Comparison of ENCODE assay signal across 13 cellular contexts in the genomic region with DNA sequence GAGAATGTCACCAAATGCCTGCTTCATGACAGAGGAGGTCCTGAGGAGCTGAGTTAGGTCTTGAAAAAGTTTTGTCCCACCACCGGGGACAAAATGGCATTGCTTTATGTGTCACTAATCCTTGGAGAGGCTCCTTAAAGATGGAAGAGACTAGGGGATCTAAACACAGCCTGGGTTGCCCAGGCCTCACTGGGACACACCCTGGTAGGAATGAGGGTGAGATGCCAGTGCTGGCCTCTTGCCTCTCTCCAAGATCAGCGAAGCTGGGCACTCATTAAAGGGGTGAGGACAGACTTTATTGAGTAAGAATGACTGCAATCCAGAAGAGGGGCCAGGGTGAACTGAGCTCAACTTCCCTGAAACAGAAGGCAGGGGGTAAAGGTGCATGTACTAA. TPM values are rescaled to one million over a fixed set of nuclear protein-coding genes. Genes with fewer than 3 reads are reported as not detected.
DNase-seq lines count a peak whose midpoint lies in the region; ATAC-seq, FAIRE-seq and TF ChIP-seq lines count a peak whose summit lies in the region.
"Had no signal": no experiment of that assay in that cellular context is flagged by ENCODE, and none has a peak within 500 bp of the region (broad histone marks: within the 10 kb centered on the region; RNA-seq: fewer than 3 reads in every experiment).

No MANE protein-coding gene starts in this region.

- H3K27me3 ChIP-seq in OCI-LY1 (ENCODE audit: insufficient read depth, low read length): no peaks in the 10 kb centered on the region

- H2AFZ ChIP-seq in OCI-LY1 (ENCODE audit: low read length): no peak overlapping the region

- ATAC-seq in stimulated activated memory B cell treated with anti-CD40 and anti-IgM and Interleukin-4, amounts not matched to agents 10 μg/mL and 1 μg/mL and 100 μg/mL, for 72 hours: no peak

- H3K27ac ChIP-seq in OCI-LY1 (ENCODE audit: low read depth, low read length, poor library complexity, severe bottlenecking) (peak overlapping the region; percentile 100), kidney (ENCODE audit: low read depth in 2 of 2, low read length in 2 of 2) (no peak overlapping the region)

- H3K9ac ChIP-seq in OCI-LY1 (ENCODE audit: low read length) (peak overlapping the region; percentile 83; the same call in 1 of the 2 replicates), kidney (ENCODE audit: low read length in 2 of 2) (no peak overlapping the region)

- no peak for FAIRE-seq in kidney (lab: Jason Lieb, UNC)
- FAIRE-seq: H1 had no signal

- H3K4me3 ChIP-seq in OCI-LY1 (ENCODE audit: low read depth, low read length, poor library complexity, severe bottlenecking) (no peak overlapping the region), kidney (ENCODE audit: low read length in 2 of 2) (no peak overlapping the region)

- H3K4me1 Mint-ChIP-seq in activated CD4-positive, alpha-beta T cell treated with anti-CD3 and anti-CD28 coated beads, Interleukin-2, amount 10 ng/mL, durations not matched to agents 7 days and 5 days: peaks cover 87% of the 10 kb centered on the region
- peaks cover 72% of the 10 kb centered on the region for H3K4me1 Mint-ChIP-seq in stimulated activated memory B cell treated with anti-CD40 and anti-IgM and Interleukin-4, amounts not matched to agents 10 μg/mL and 1 μg/mL and 100 μg/mL, for 72 hours
- H3K4me1 Mint-ChIP-seq in HFFc6 (ENCODE audit: low read depth): no peaks in the 10 kb centered on the region

- H3K9me3 Mint-ChIP-seq in activated CD4-positive, alpha-beta T cell treated with anti-CD3 and anti-CD28 coated beads, Interleukin-2, amount 10 ng/mL, durations not matched to agents 7 days and 5 days: no peaks in the 10 kb centered on the region
- no peaks in the 10 kb centered on the region for H3K9me3 Mint-ChIP-seq in stimulated activated memory B cell treated with anti-CD40 and anti-IgM and Interleukin-4, amounts not matched to agents 10 μg/mL and 1 μg/mL and 100 μg/mL, for 72 hours
- no peaks in the 10 kb centered on the region for H3K9me3 Mint-ChIP-seq in HFFc6

- no peaks in the 10 kb centered on the region for H3K9me2 ChIP-seq in OCI-LY1 (ENCODE audit: low read depth, low read length)

- H3K9me3 ChIP-seq in OCI-LY1 (ENCODE audit: low read length): no peaks in the 10 kb centered on the region
- H3K9me3 ChIP-seq in kidney (ENCODE audit: control insufficient read depth in 1 of 2, low read length in 2 of 2): no peaks in the 10 kb centered on the region

- H3K4me2 ChIP-seq in OCI-LY1 (ENCODE audit: low read length): peak overlapping the region; percentile 60; the same call in 1 of the 2 replicates

- CTCF ChIA-PET in activated CD4-positive, alpha-beta T cell treated with anti-CD3 and anti-CD28 coated beads, Interleukin-2, amount 10 ng/mL, durations not matched to agents 7 days and 5 days (lab: Charles Lee): interaction anchor here (0.9 to 10.0 kb wide), 5 partner anchors 10 to 79 kb away, joined by 3 to 49 read pairs (median 3); no protein-coding TSS in a partner anchor

- H3K36me3 Mint-ChIP-seq in activated CD4-positive, alpha-beta T cell treated with anti-CD3 and anti-CD28 coated beads, Interleukin-2, amount 10 ng/mL, durations not matched to agents 7 days and 5 days (ENCODE audit: low read depth): peaks cover 11% of the 10 kb centered on the region
- H3K36me3 Mint-ChIP-seq in stimulated activated memory B cell treated with anti-CD40 and anti-IgM and Interleukin-4, amounts not matched to agents 10 μg/mL and 1 μg/mL and 100 μg/mL, for 72 hours: no peaks in the 10 kb centered on the region
- H3K36me3 Mint-ChIP-seq in HFFc6 (ENCODE audit: low read depth): no peaks in the 10 kb centered on the region

- POLR2A ChIA-PET in activated CD4-positive, alpha-beta T cell treated with anti-CD3 and anti-CD28 coated beads, Interleukin-2, amount 10 ng/mL, durations not matched to agents 7 days and 5 days (lab: Charles Lee): no interaction called here

- H3K79me2 ChIP-seq in OCI-LY1 (ENCODE audit: insufficient read depth, low read length): no peaks in the 10 kb centered on the region

- H3K4me3 Mint-ChIP-seq in activated CD4-positive, alpha-beta T cell treated with anti-CD3 and anti-CD28 coated beads, Interleukin-2, amount 10 ng/mL, durations not matched to agents 7 days and 5 days: no peak overlapping the region
- H3K4me3 Mint-ChIP-seq in stimulated activated memory B cell treated with anti-CD40 and anti-IgM and Interleukin-4, amounts not matched to agents 10 μg/mL and 1 μg/mL and 100 μg/mL, for 72 hours: no peak overlapping the region
- no peak overlapping the region for H3K4me3 Mint-ChIP-seq in HFFc6

- no peak for TF ChIP-seq CTCF in OCI-LY1 (IDR thresholded peaks at IDR 0.05; ENCODE audit: low read length)
- no peak for TF ChIP-seq CTCF in kidney (IDR thresholded peaks at IDR 0.05; ENCODE audit: borderline replicate concordance, extremely low read depth, insufficient read depth)
- TF ChIP-seq CTCF in HFFc6 (IDR thresholded peaks at IDR 0.05): no peak

- no peaks in the 10 kb centered on the region for H3K36me3 ChIP-seq in OCI-LY1 (ENCODE audit: insufficient read depth, low read length)
- H3K36me3 ChIP-seq in kidney (ENCODE audit: control insufficient read depth in 1 of 2, insufficient read depth in 2 of 2, low read length in 2 of 2): no peaks in the 10 kb centered on the region

- H4K20me1 ChIP-seq in OCI-LY1 (ENCODE audit: insufficient read depth, low read length): no peaks in the 10 kb centered on the region

- H3F3A ChIP-seq in OCI-LY1 (ENCODE audit: insufficient read depth, low read length): 0 out of 2 replicates have a peak, but pooled peaks cover 4% of the 10 kb centered on the region

- intact Hi-C loops in kidney (cut with DNase I): no loop called here

- H3K27me3 Mint-ChIP-seq in activated CD4-positive, alpha-beta T cell treated with anti-CD3 and anti-CD28 coated beads, Interleukin-2, amount 10 ng/mL, durations not matched to agents 7 days and 5 days: no peaks in the 10 kb centered on the region
- no peaks in the 10 kb centered on the region for H3K27me3 Mint-ChIP-seq in stimulated activated memory B cell treated with anti-CD40 and anti-IgM and Interleukin-4, amounts not matched to agents 10 μg/mL and 1 μg/mL and 100 μg/mL, for 72 hours
- peaks cover 9% of the 10 kb centered on the region for H3K27me3 Mint-ChIP-seq in HFFc6 (ENCODE audit: insufficient read depth)

- H3K4me1 ChIP-seq in OCI-LY1 (ENCODE audit: insufficient read depth, low read length, severe bottlenecking) (peaks cover 100% of the 10 kb centered on the region), kidney (ENCODE audit: control insufficient read depth in 1 of 2, insufficient read depth in 1 of 2, low read depth in 1 of 2, low read length in 2 of 2) (peaks cover 23 to 32% of the 10 kb centered on the region in 2 donors)

- peak; percentile 5 for DNase-seq in activated CD4-positive, alpha-beta T cell treated with anti-CD3 and anti-CD28 coated beads, Interleukin-2, amount 10 ng/mL, durations not matched to agents 7 days and 5 days
- no peak for DNase-seq in activated CD4-positive, alpha-beta T cell treated with anti-CD3 and anti-CD28 coated beads for 48 hours
- DNase-seq in kidney: peak; percentile 46
- DNase-seq in GDM1 (lab: John Stamatoyannopoulos, UW): no peak
- DNase-seq in GM19240 (ENCODE audit: insufficient read length, low spot score): no peak
- DNase-seq in HFFc6: no peak
- DNase-seq: activated naive CD4-positive, alpha-beta T cell; GF-D8; KBM-7; stimulated activated CD4-positive, alpha-beta T cell treated with anti-CD3 and anti-CD28 coated beads, Interleukin-15, amount 100 ng/mL, for 24 hours had no signal

- H3K27ac Mint-ChIP-seq in activated CD4-positive, alpha-beta T cell treated with anti-CD3 and anti-CD28 coated beads, Interleukin-2, amount 10 ng/mL, durations not matched to agents 7 days and 5 days: peak overlapping the region; percentile 98
- H3K27ac Mint-ChIP-seq in stimulated activated memory B cell treated with anti-CD40 and anti-IgM and Interleukin-4, amounts not matched to agents 10 μg/mL and 1 μg/mL and 100 μg/mL, for 72 hours: peak overlapping the region; percentile 97
- no peak overlapping the region for H3K27ac Mint-ChIP-seq in HFFc6

RNA-seq across cellular contexts. Expression of a gene that starts 58.5 kb away (rescaled TPM):
- total RNA-seq in activated CD4-positive, alpha-beta T cell treated with anti-CD3 and anti-CD28 coated beads, Interleukin-2, amount 10 ng/mL, durations not matched to agents 7 days and 5 days: 100 to 1,000 TPM; 235 to 264 TPM
- total RNA-seq in kidney: 123 TPM
- polyA plus RNA-seq in kidney (ENCODE audit: insufficient read depth, low read depth, low replicate concordance): 55.5 TPM
- total RNA-seq in HFFc6 (2021; fragmentation: NEBNext Ultra II Directional; extraction: Animal tissue kit (Norgen Biotek cat#: 25700)): 10 to 100 TPM; 22.5 to 29.1 (median 23.5) TPM

Comparison
In these comparisons a context has a peak if more than half of its experiments do, and no peak if none do; other contexts are left out.
1. DNase-seq: peak in activated CD4-positive, alpha-beta T cell treated with anti-CD3 and anti-CD28 coated beads, Interleukin-2, amount 10 ng/mL, durations not matched to agents 7 days and 5 days (single experiment) and kidney (single experiment); none in activated CD4-positive, alpha-beta T cell treated with anti-CD3 and anti-CD28 coated beads for 48 hours (single experiment), GDM1 (single experiment), GM19240 (single experiment) and HFFc6 (single experiment).